Comparison of ENCODE assay signal across 20 cellular contexts in the genomic region with DNA sequence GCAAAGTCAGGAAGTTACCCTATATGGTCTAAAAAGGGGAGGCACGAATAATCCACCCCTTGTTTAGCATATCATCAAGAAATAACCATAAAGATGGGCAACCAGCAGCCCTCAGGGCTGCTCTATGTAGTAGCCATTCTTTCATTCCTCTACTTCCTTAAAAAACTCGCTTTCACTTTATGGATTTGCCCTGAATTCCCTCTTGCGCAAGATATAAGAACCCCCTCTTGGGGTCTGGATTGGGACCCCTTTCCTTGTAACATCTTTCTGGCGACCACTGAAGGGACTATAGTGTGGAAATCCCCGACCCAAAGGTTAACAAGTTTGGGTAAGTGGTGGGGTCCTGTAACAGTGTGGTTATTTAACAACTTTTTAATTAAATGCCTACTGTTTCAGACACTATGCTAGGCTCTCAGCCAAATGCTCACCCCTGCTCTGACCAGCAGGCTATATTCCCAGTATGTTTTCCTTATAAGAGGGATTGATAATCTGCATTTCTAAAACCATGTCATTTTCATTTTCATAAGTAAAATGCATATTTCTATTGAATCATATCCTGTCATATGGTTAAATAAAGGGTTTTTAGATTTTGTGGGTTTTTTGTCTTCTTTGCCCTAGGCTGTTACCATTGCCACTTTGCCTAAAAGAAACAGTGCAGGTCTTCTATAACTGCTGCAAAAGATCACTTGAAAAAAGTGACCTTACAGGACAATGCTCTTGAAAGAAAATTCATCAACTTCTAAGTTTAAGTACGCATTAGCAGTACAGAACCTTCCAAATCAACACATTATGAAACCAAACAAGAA. TPM values are rescaled to one million over a fixed set of nuclear protein-coding genes. Genes with fewer than 3 reads are reported as not detected.
DNase-seq lines count a peak whose midpoint lies in the region; ATAC-seq and TF ChIP-seq lines count a peak whose summit lies in the region.
"Had no signal": no experiment of that assay in that cellular context is flagged by ENCODE, and none has a peak within 500 bp of the region (broad histone marks: within the 10 kb centered on the region; RNA-seq: fewer than 3 reads in every experiment).

No MANE protein-coding gene starts in this region.

- no peak for TF ChIP-seq CTCF in gastroesophageal sphincter (IDR thresholded peaks at IDR 0.05)

- H3K36me3 Mint-ChIP-seq in activated naive CD4-positive, alpha-beta T cell treated with anti-CD3 and anti-CD28 coated beads, Interleukin-2, amount 10 ng/mL, durations not matched to agents 7 days and 5 days, result peaks cover 8% of the 10 kb centered on the region
- peaks cover 6% of the 10 kb centered on the region for H3K36me3 Mint-ChIP-seq in activated T-helper 1 cell treated with anti-CD3 and anti-CD28 coated beads, Interleukin-12 subunit alpha, Interleukin-12 subunit beta, Interleukin-2, Interleukin-4 antibody, amounts not matched to agents 30 ng/mL and 10 ng/mL and 1 ng/mL, durations not matched to agents 14 hours and 24 hours and 36 hours (ENCODE audit: low read depth)
- peaks cover 8% of the 10 kb centered on the region for H3K36me3 Mint-ChIP-seq in stimulated activated naive CD8-positive, alpha-beta T cell treated with anti-CD3 and anti-CD28 coated beads, Interleukin-15, Interleukin-2, amounts not matched to agents 100 ng/mL and 50 ng/mL, for 24 hours (ENCODE audit: low read depth)

- no peak overlapping the region for H3K4me3 ChIP-seq in gastroesophageal sphincter

- peak overlapping the region; percentile 25 for H3K27ac Mint-ChIP-seq in activated naive CD4-positive, alpha-beta T cell treated with anti-CD3 and anti-CD28 coated beads, Interleukin-2, amount 10 ng/mL, durations not matched to agents 7 days and 5 days
- H3K27ac Mint-ChIP-seq in activated T-helper 1 cell treated with anti-CD3 and anti-CD28 coated beads, Interleukin-12 subunit alpha, Interleukin-12 subunit beta, Interleukin-2, Interleukin-4 antibody, amounts not matched to agents 30 ng/mL and 10 ng/mL and 1 ng/mL, durations not matched to agents 14 hours and 24 hours and 36 hours, result peak overlapping the region; percentile 45
- peak overlapping the region; percentile 22 for H3K27ac Mint-ChIP-seq in stimulated activated naive CD8-positive, alpha-beta T cell treated with anti-CD3 and anti-CD28 coated beads, Interleukin-15, Interleukin-2, amounts not matched to agents 100 ng/mL and 50 ng/mL, for 24 hours
- H3K27ac Mint-ChIP-seq: CD8-positive, alpha-beta T cell; IgD-negative memory B cell had no signal

- H3K27me3 Mint-ChIP-seq in activated naive CD4-positive, alpha-beta T cell treated with anti-CD3 and anti-CD28 coated beads, Interleukin-2, amount 10 ng/mL, durations not matched to agents 7 days and 5 days, result no peaks in the 10 kb centered on the region
- no peaks in the 10 kb centered on the region for H3K27me3 Mint-ChIP-seq in activated T-helper 1 cell treated with anti-CD3 and anti-CD28 coated beads, Interleukin-12 subunit alpha, Interleukin-12 subunit beta, Interleukin-2, Interleukin-4 antibody, amounts not matched to agents 30 ng/mL and 10 ng/mL and 1 ng/mL, durations not matched to agents 14 hours and 24 hours and 36 hours (ENCODE audit: insufficient read depth)
- no peaks in the 10 kb centered on the region for H3K27me3 Mint-ChIP-seq in stimulated activated naive CD8-positive, alpha-beta T cell treated with anti-CD3 and anti-CD28 coated beads, Interleukin-15, Interleukin-2, amounts not matched to agents 100 ng/mL and 50 ng/mL, for 24 hours
- H3K27me3 Mint-ChIP-seq: IgD-negative memory B cell had no signal

- H3K4me3 Mint-ChIP-seq in activated naive CD4-positive, alpha-beta T cell treated with anti-CD3 and anti-CD28 coated beads, Interleukin-2, amount 10 ng/mL, durations not matched to agents 7 days and 5 days, result no peak overlapping the region
- no peak overlapping the region for H3K4me3 Mint-ChIP-seq in activated T-helper 1 cell treated with anti-CD3 and anti-CD28 coated beads, Interleukin-12 subunit alpha, Interleukin-12 subunit beta, Interleukin-2, Interleukin-4 antibody, amounts not matched to agents 30 ng/mL and 10 ng/mL and 1 ng/mL, durations not matched to agents 14 hours and 24 hours and 36 hours
- H3K4me3 Mint-ChIP-seq in stimulated activated naive CD8-positive, alpha-beta T cell treated with anti-CD3 and anti-CD28 coated beads, Interleukin-15, Interleukin-2, amounts not matched to agents 100 ng/mL and 50 ng/mL, for 24 hours, result no peak overlapping the region
- H3K4me3 Mint-ChIP-seq: CD8-positive, alpha-beta T cell; IgD-negative memory B cell had no signal

- whole genome bisulfite sequencing in gastroesophageal sphincter (ENCODE audit: low coverage in 1 of 2), 2 donors, result 80 to 95% methylated on average over 4 to 6 of the region's 6 CpGs

- no peak for TF ChIP-seq POLR2A in gastroesophageal sphincter (IDR thresholded peaks at IDR 0.05)

- H3K9me3 ChIP-seq in gastroesophageal sphincter, result no peaks in the 10 kb centered on the region
- H3K9me3 ChIP-seq: BE2C had no signal

- CTCF ChIA-PET in activated naive CD4-positive, alpha-beta T cell treated with anti-CD3 and anti-CD28 coated beads, Interleukin-2, amount 10 ng/mL, durations not matched to agents 7 days and 5 days (lab: Charles Lee), result no interaction called here

- no peak for TF ChIP-seq EP300 in gastroesophageal sphincter (IDR thresholded peaks at IDR 0.05)

- peaks cover 25% of the 10 kb centered on the region for H3K4me1 Mint-ChIP-seq in activated naive CD4-positive, alpha-beta T cell treated with anti-CD3 and anti-CD28 coated beads, Interleukin-2, amount 10 ng/mL, durations not matched to agents 7 days and 5 days
- H3K4me1 Mint-ChIP-seq in activated T-helper 1 cell treated with anti-CD3 and anti-CD28 coated beads, Interleukin-12 subunit alpha, Interleukin-12 subunit beta, Interleukin-2, Interleukin-4 antibody, amounts not matched to agents 30 ng/mL and 10 ng/mL and 1 ng/mL, durations not matched to agents 14 hours and 24 hours and 36 hours (ENCODE audit: low read depth), result peaks cover 19% of the 10 kb centered on the region
- peaks cover 30% of the 10 kb centered on the region for H3K4me1 Mint-ChIP-seq in stimulated activated naive CD8-positive, alpha-beta T cell treated with anti-CD3 and anti-CD28 coated beads, Interleukin-15, Interleukin-2, amounts not matched to agents 100 ng/mL and 50 ng/mL, for 24 hours (ENCODE audit: low read depth)

- no peaks in the 10 kb centered on the region for H3K9me3 Mint-ChIP-seq in activated naive CD4-positive, alpha-beta T cell treated with anti-CD3 and anti-CD28 coated beads, Interleukin-2, amount 10 ng/mL, durations not matched to agents 7 days and 5 days
- no peaks in the 10 kb centered on the region for H3K9me3 Mint-ChIP-seq in activated T-helper 1 cell treated with anti-CD3 and anti-CD28 coated beads, Interleukin-12 subunit alpha, Interleukin-12 subunit beta, Interleukin-2, Interleukin-4 antibody, amounts not matched to agents 30 ng/mL and 10 ng/mL and 1 ng/mL, durations not matched to agents 14 hours and 24 hours and 36 hours
- H3K9me3 Mint-ChIP-seq in stimulated activated naive CD8-positive, alpha-beta T cell treated with anti-CD3 and anti-CD28 coated beads, Interleukin-15, Interleukin-2, amounts not matched to agents 100 ng/mL and 50 ng/mL, for 24 hours, result no peaks in the 10 kb centered on the region
- H3K9me3 Mint-ChIP-seq: CD8-positive, alpha-beta T cell; IgD-negative memory B cell had no signal

- no peaks in the 10 kb centered on the region for H3K36me3 ChIP-seq in gastroesophageal sphincter
- H3K36me3 ChIP-seq: BE2C had no signal

- H3K27me3 ChIP-seq in gastroesophageal sphincter, result no peaks in the 10 kb centered on the region
- H3K27me3 ChIP-seq: BE2C had no signal

- no peak overlapping the region for H3K27ac ChIP-seq in gastroesophageal sphincter

- no peak for ATAC-seq in gastroesophageal sphincter
- ATAC-seq: CD8-positive, alpha-beta T cell had no signal

- intact Hi-C loops in activated T-helper 1 cell treated with anti-CD3 and anti-CD28 coated beads, Interleukin-12 subunit alpha, Interleukin-12 subunit beta, Interleukin-2, Interleukin-4 antibody, amounts not matched to agents 30 ng/mL and 10 ng/mL and 1 ng/mL, durations not matched to agents 14 hours and 24 hours and 36 hours (cut with micrococcal nuclease), result loop anchor here (2.0 kb wide), 1 partner anchor 38 kb away; no protein-coding TSS in a partner anchor

- DNase-seq in activated naive CD4-positive, alpha-beta T cell treated with anti-CD3 and anti-CD28 coated beads, Interleukin-2, amount 10 ng/mL, durations not matched to agents 7 days and 5 days, result no peak
- DNase-seq in activated naive CD4-positive, alpha-beta T cell treated with anti-CD3 and anti-CD28 coated beads, Interleukin-2, amount 50 U/mL, for 16 hours, result no peak
- no peak for DNase-seq in activated T-helper 1 cell treated with anti-CD3 and anti-CD28 coated beads, Interleukin-12 subunit alpha, Interleukin-12 subunit beta, Interleukin-2, Interleukin-4 antibody, amounts not matched to agents 30 ng/mL and 10 ng/mL and 1 ng/mL, durations not matched to agents 14 hours and 24 hours and 36 hours (ENCODE audit: low spot score)
- peak; percentile 57 for DNase-seq in foreskin melanocyte
- no peak for DNase-seq in NCI-H82 (lab: John Stamatoyannopoulos, UW)
- DNase-seq in inferior parietal cortex (ENCODE audit: extremely low spot score), result no peak
- DNase-seq: ACHN; BE2C; CD8-positive, alpha-beta T cell; DMS79 treated with DMSO at 0.1 percent for 48 hours; HCEC 1CT; MV-4-11; NCI-H1436 treated with DMSO at 0.1 percent for 48 hours; NCI-H2081 treated with DMSO at 0.1 percent for 48 hours; NCI-H526; OCI-M1; RPMI8226 had no signal

- H3K4me1 ChIP-seq in gastroesophageal sphincter, result no peaks in the 10 kb centered on the region
- H3K4me1 ChIP-seq: BE2C had no signal

RNA-seq across cellular contexts. Expression of a gene that starts 41.5 kb away (rescaled TPM):
- 25.4 and 32.1 TPM in 2 replicates for total RNA-seq in activated T-helper 1 cell treated with anti-CD3 and anti-CD28 coated beads, Interleukin-12 subunit alpha, Interleukin-12 subunit beta, Interleukin-2, Interleukin-4 antibody, amounts not matched to agents 30 ng/mL and 10 ng/mL and 1 ng/mL, durations not matched to agents 14 hours and 24 hours and 36 hours
- 10 to 100 TPM; 22.3 to 66.6 (median 31.1) TPM for total RNA-seq in gastroesophageal sphincter

RNA-seq across cellular contexts. Expression of a gene that starts 41.6 kb away (rescaled TPM):
- 155 and 176 TPM in 2 replicates for total RNA-seq in activated T-helper 1 cell treated with anti-CD3 and anti-CD28 coated beads, Interleukin-12 subunit alpha, Interleukin-12 subunit beta, Interleukin-2, Interleukin-4 antibody, amounts not matched to agents 30 ng/mL and 10 ng/mL and 1 ng/mL, durations not matched to agents 14 hours and 24 hours and 36 hours
- 10 to 100 TPM; 32.4 to 74.9 (median 43.7) TPM for total RNA-seq in gastroesophageal sphincter
